In the genomic region with DNA sequence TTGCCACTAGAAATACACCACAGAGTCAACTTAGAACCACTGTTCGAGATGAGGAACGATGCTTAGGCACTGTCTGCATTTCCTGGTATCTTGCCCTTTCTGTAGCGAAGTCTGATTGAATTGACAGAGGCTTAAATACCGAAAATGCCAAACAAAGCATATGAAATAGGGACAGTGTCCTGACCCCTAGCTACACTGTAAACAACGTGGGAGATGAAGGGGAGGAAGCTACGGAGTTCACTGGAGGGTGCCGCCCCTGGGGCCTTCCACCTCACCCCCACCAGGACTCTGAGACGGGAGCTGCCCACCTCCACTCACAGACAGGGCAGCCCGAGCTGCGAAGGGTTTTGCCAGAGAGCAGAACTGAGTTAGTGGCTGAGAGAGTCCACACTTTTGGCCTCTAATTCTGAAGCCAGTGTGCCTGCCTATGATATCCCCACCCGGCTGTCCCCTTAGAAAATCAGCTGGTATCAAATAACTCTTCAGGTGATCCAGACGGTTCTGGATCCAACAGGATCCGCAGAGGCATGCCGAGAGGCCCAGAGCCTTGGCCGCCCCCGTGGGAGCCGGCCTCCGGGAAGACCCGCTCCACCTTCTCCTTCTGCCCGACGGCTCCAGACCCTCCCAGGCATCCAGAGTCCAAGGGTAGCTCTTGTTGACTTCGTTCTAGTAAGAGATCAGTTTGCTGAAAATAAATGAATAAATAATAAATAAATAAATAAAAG, we compare ENCODE assay signal across 27 cellular contexts.
"Had no signal": no experiment of that assay in that cellular context is flagged by ENCODE, and none has a peak within 500 bp of the region (broad histone marks: within the 10 kb centered on the region; RNA-seq: fewer than 3 reads in every experiment).

No MANE protein-coding gene starts in this region.

- H3K4me3 ChIP-seq: pancreas, prostate gland, right atrium auricular region, sigmoid colon, suprapubic skin, testis, tibial artery, transverse colon, upper lobe of right lung, uterus had no signal

- H3K36me3 ChIP-seq: pancreas, prostate gland, right atrium auricular region, sigmoid colon, suprapubic skin, tibial artery, transverse colon, upper lobe of right lung, uterus had no signal

- H3K4me3 Mint-ChIP-seq: naive B cell; naive thymus-derived CD8-positive, alpha-beta T cell; natural killer cell treated with Interleukin-12 subunit alpha and Interleukin-12 subunit beta and Interleukin-15 and Interleukin-18, amount 100 ng/mL, for 72 hours; nephron progenitor cell; stimulated activated memory B cell treated with anti-CD40 and anti-IgM and Interleukin-4, amounts not matched to agents 10 μg/mL and 1 μg/mL and 100 μg/mL, for 72 hours; stimulated activated naive CD8-positive, alpha-beta T cell treated with anti-CD3 and anti-CD28 coated beads, Interleukin-15, amount 100 ng/mL, for 72 hours; type B pancreatic cell had no signal

- DNase-seq: naive B cell; naive thymus-derived CD8-positive, alpha-beta T cell; nephron progenitor cell; occipital lobe; pancreas; retina; sigmoid colon; small intestine; stimulated activated CD4-positive, alpha-beta T cell treated with anti-CD3 and anti-CD28 coated beads, Interleukin-15, amount 100 ng/mL, for 24 hours; stimulated activated CD4-positive, alpha-beta T cell treated with anti-CD3 and anti-CD28 coated beads, Interleukin-2, amount 100 ng/mL, for 24 hours; stimulated activated CD4-positive, alpha-beta T cell treated with anti-CD3 and anti-CD28 coated beads, Interleukin-2, amount 100 ng/mL, for 48 hours; stimulated activated CD4-positive, alpha-beta T cell treated with anti-CD3 and anti-CD28 coated beads, Interleukin-4, amount 100 ng/mL, for 24 hours; stimulated activated naive CD4-positive, alpha-beta T cell; stimulated activated naive CD8-positive, alpha-beta T cell treated with anti-CD3 and anti-CD28 coated beads, Interleukin-15, amount 100 ng/mL, for 72 hours; stimulated activated naive CD8-positive, alpha-beta T cell treated with anti-CD3 and anti-CD28 coated beads, Interleukin-15, Interleukin-2, amounts not matched to agents 100 U/mL and 50 U/mL, for 24 hours; substantia nigra; tibial artery; transverse colon; upper lobe of right lung; uterus had no signal

- ATAC-seq: naive thymus-derived CD8-positive, alpha-beta T cell; pancreas; stimulated activated memory B cell treated with anti-CD40 and anti-IgM and Interleukin-4, amounts not matched to agents 10 μg/mL and 1 μg/mL and 100 μg/mL, for 72 hours; stimulated activated naive CD8-positive, alpha-beta T cell treated with anti-CD3 and anti-CD28 coated beads, Interleukin-15, amount 100 ng/mL, for 72 hours; stimulated activated naive CD8-positive, alpha-beta T cell treated with anti-CD3 and anti-CD28 coated beads, Interleukin-15, Interleukin-2, amounts not matched to agents 100 U/mL and 50 U/mL, for 24 hours; upper lobe of right lung had no signal

- H3K27ac ChIP-seq: pancreas, prostate gland, right atrium auricular region, sigmoid colon, suprapubic skin, testis, tibial artery, transverse colon, upper lobe of right lung, uterus had no signal

- H3K36me3 Mint-ChIP-seq: naive B cell; naive thymus-derived CD8-positive, alpha-beta T cell; natural killer cell treated with Interleukin-12 subunit alpha and Interleukin-12 subunit beta and Interleukin-15 and Interleukin-18, amount 100 ng/mL, for 72 hours; stimulated activated memory B cell treated with anti-CD40 and anti-IgM and Interleukin-4, amounts not matched to agents 10 μg/mL and 1 μg/mL and 100 μg/mL, for 72 hours; type B pancreatic cell had no signal

- H3K27me3 ChIP-seq: pancreas, right atrium auricular region, sigmoid colon, testis, transverse colon, upper lobe of right lung, uterus had no signal

- H3K27ac Mint-ChIP-seq: naive B cell; naive thymus-derived CD8-positive, alpha-beta T cell; natural killer cell treated with Interleukin-12 subunit alpha and Interleukin-12 subunit beta and Interleukin-15 and Interleukin-18, amount 100 ng/mL, for 72 hours; stimulated activated memory B cell treated with anti-CD40 and anti-IgM and Interleukin-4, amounts not matched to agents 10 μg/mL and 1 μg/mL and 100 μg/mL, for 72 hours; stimulated activated naive CD8-positive, alpha-beta T cell treated with anti-CD3 and anti-CD28 coated beads, Interleukin-15, amount 100 ng/mL, for 72 hours; type B pancreatic cell had no signal

- H3K9me3 Mint-ChIP-seq: natural killer cell treated with Interleukin-12 subunit alpha and Interleukin-12 subunit beta and Interleukin-15 and Interleukin-18, amount 100 ng/mL, for 72 hours; stimulated activated memory B cell treated with anti-CD40 and anti-IgM and Interleukin-4, amounts not matched to agents 10 μg/mL and 1 μg/mL and 100 μg/mL, for 72 hours; stimulated activated naive CD8-positive, alpha-beta T cell treated with anti-CD3 and anti-CD28 coated beads, Interleukin-15, amount 100 ng/mL, for 72 hours; type B pancreatic cell had no signal

- H3K4me1 ChIP-seq: prostate gland, suprapubic skin, testis, tibial artery, upper lobe of right lung, uterus had no signal

- H3K27me3 Mint-ChIP-seq: stimulated activated memory B cell treated with anti-CD40 and anti-IgM and Interleukin-4, amounts not matched to agents 10 μg/mL and 1 μg/mL and 100 μg/mL, for 72 hours had no signal

- H3K4me1 Mint-ChIP-seq: naive B cell; naive thymus-derived CD8-positive, alpha-beta T cell; stimulated activated memory B cell treated with anti-CD40 and anti-IgM and Interleukin-4, amounts not matched to agents 10 μg/mL and 1 μg/mL and 100 μg/mL, for 72 hours; stimulated activated naive CD8-positive, alpha-beta T cell treated with anti-CD3 and anti-CD28 coated beads, Interleukin-15, amount 100 ng/mL, for 72 hours had no signal

- H3K9me3 ChIP-seq: pancreas, prostate gland, right atrium auricular region, suprapubic skin, testis, tibial artery, transverse colon, upper lobe of right lung, uterus had no signal
